11 cellular contexts compared by ENCODE assay signal in the genomic region with DNA sequence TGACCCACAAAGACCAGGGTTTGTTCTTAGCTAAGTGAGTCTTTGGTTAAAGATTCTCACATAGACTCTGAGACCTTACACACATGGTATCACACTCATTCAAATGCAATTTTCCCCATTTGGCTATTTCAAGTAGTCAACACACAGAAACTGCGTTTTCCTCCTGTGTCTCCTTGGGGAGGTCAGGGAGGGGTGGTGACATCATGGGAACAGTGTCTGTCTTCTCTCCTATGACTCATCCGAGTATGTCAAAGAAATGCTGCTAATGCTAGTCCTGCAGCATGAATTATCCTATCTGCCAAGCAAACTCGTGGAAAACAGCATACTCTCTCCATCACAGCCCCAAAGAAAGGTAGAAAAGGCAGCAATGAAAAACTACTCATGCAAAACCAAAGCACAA.
DNase-seq lines count a peak whose midpoint lies in the region; ATAC-seq, FAIRE-seq and TF ChIP-seq lines count a peak whose summit lies in the region.
"Had no signal": no experiment of that assay in that cellular context is flagged by ENCODE, and none has a peak within 500 bp of the region (broad histone marks: within the 10 kb centered on the region; RNA-seq: fewer than 3 reads in every experiment).

No MANE protein-coding gene starts in this region.

- DNase-seq in HFF-Myc (ENCODE audit: extremely low read depth, low read depth) (peak; percentile 46), bronchial epithelial cell (ENCODE audit: low read depth) (peak; percentile 80), left kidney (ENCODE audit: low read depth, low spot score) (peak; percentile 24), NCI-H2107 treated with DMSO at 0.1 percent for 48 hours (lab: John Stamatoyannopoulos, UW; ENCODE audit: unreplicated experiment) (no peak), iPS-NIHi11 (ENCODE audit: low spot score) (no peak)
- DNase-seq: effector memory CD8-positive, alpha-beta T cell; NCI-H526 treated with DMSO at 0.1 percent for 48 hours had no signal

- TF ChIP-seq CTCF in 22Rv1 (IDR thresholded peaks at IDR 0.05) (no peak), HFF-Myc (IDR thresholded peaks at IDR 0.05; ENCODE audit: low read depth, low read length, missing control alignments) (no peak), bronchial epithelial cell (IDR thresholded peaks at IDR 0.05; ENCODE audit: insufficient read depth, low read length, severe bottlenecking) (no peak)

- H3K27me3 ChIP-seq in bronchial epithelial cell (ENCODE audit: control insufficient read depth, insufficient read depth, low read length) = no peaks in the 10 kb centered on the region
- H3K27me3 ChIP-seq: ovary had no signal

- no peak for ATAC-seq in GM19324 (IDR thresholded peaks at IDR 0.05; ENCODE audit: low FRiP score, unreplicated experiment)
- no peak for ATAC-seq in activated T-helper 17 cell treated with anti-CD3 and anti-CD28 coated beads, Interleukin-2, amount 50 U/mL, for 72 hours (replicated peaks)
- ATAC-seq: effector memory CD8-positive, alpha-beta T cell had no signal

- peak overlapping the region; percentile 39 for H3K27ac ChIP-seq in 22Rv1
- H3K27ac ChIP-seq: ovary had no signal

- peaks cover 8% of the 10 kb centered on the region for H3K27me3 Mint-ChIP-seq in activated T-helper 17 cell treated with anti-CD3 and anti-CD28 coated beads, Interleukin-2, amount 50 U/mL, for 72 hours
- H3K27me3 Mint-ChIP-seq: effector memory CD8-positive, alpha-beta T cell had no signal

- H3K4me3 Mint-ChIP-seq in activated T-helper 17 cell treated with anti-CD3 and anti-CD28 coated beads, Interleukin-2, amount 50 U/mL, for 72 hours = no peak overlapping the region
- H3K4me3 Mint-ChIP-seq: effector memory CD8-positive, alpha-beta T cell had no signal

- no peaks in the 10 kb centered on the region for H3K36me3 Mint-ChIP-seq in activated T-helper 17 cell treated with anti-CD3 and anti-CD28 coated beads, Interleukin-2, amount 50 U/mL, for 72 hours (ENCODE audit: low read depth)

- H3K4me1 Mint-ChIP-seq in activated T-helper 17 cell treated with anti-CD3 and anti-CD28 coated beads, Interleukin-2, amount 50 U/mL, for 72 hours = no peaks in the 10 kb centered on the region

- H3K9me3 Mint-ChIP-seq in activated T-helper 17 cell treated with anti-CD3 and anti-CD28 coated beads, Interleukin-2, amount 50 U/mL, for 72 hours = no peaks in the 10 kb centered on the region

- no peak overlapping the region for H3K4me3 ChIP-seq in HFF-Myc (replicated peaks; ENCODE audit: low read depth, low read length)
- H3K4me3 ChIP-seq in bronchial epithelial cell (ENCODE audit: low read depth, low read length) = no peak overlapping the region
- H3K4me3 ChIP-seq: ovary had no signal

- no peak overlapping the region for H3K27ac Mint-ChIP-seq in activated T-helper 17 cell treated with anti-CD3 and anti-CD28 coated beads, Interleukin-2, amount 50 U/mL, for 72 hours
- H3K27ac Mint-ChIP-seq: effector memory CD8-positive, alpha-beta T cell had no signal

- H3K36me3 ChIP-seq in bronchial epithelial cell (ENCODE audit: control insufficient read depth, insufficient read depth, low read length) = no peaks in the 10 kb centered on the region
- H3K36me3 ChIP-seq: ovary had no signal

- peak; percentile 7 for FAIRE-seq in bronchial epithelial cell (lab: Jason Lieb, UNC)

Comparison
In these comparisons a context has a peak if more than half of its experiments do, and no peak if none do; other contexts are left out.
1. DNase-seq: peak in HFF-Myc (single experiment), bronchial epithelial cell (single experiment) and left kidney (single experiment); none in NCI-H2107 treated with DMSO at 0.1 percent for 48 hours (single experiment) and iPS-NIHi11 (single experiment).